In the genomic region with DNA sequence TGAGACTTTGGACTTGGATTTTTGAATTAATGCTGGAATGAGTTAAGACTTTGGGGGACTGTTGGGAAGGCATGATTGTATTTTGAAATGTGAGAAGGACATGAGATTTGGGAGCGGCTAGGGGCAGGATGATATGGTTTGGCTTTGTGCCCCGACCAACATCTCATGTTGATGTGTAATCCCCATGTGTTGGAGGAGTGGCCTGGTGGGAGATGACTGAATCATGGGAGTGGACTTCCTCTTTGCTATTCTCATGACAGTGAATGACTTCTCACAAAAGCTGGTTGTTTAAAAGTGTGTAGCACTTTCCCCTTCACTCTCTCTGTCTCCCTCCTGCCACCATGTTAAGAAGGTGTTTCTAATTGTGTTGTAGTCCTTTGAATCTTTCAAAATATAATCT, we compare ENCODE assay signal across 18 cellular contexts. TPM values are rescaled to one million over a fixed set of nuclear protein-coding genes. Genes with fewer than 3 reads are reported as not detected.
A peak's percentile ranks its signal among the peaks of the same experiment; 100 is the strongest.
DNase-seq lines count a peak whose midpoint lies in the region; ATAC-seq and TF ChIP-seq lines count a peak whose summit lies in the region.
"Had no signal": no experiment of that assay in that cellular context is flagged by ENCODE, and none has a peak within 500 bp of the region (broad histone marks: within the 10 kb centered on the region; RNA-seq: fewer than 3 reads in every experiment).

No MANE protein-coding gene starts in this region.

- ATAC-seq in HG02642 (IDR thresholded peaks at IDR 0.05; ENCODE audit: poor library complexity, unreplicated experiment): no peak
- ATAC-seq: sciatic nerve; stimulated activated memory B cell treated with anti-CD40 and anti-IgM and Interleukin-4, amounts not matched to agents 10 μg/mL and 1 μg/mL and 100 μg/mL, for 72 hours had no signal

- TF ChIP-seq CTCF in HFF-Myc (IDR thresholded peaks at IDR 0.05; ENCODE audit: low read depth, low read length, missing control alignments): no peak
- no peak for TF ChIP-seq CTCF in epithelial cell of esophagus (IDR thresholded peaks at IDR 0.05; ENCODE audit: insufficient read depth, low read depth, low read length, missing control alignments)

- H3K4me3 ChIP-seq in HFF-Myc (replicated peaks; ENCODE audit: low read depth, low read length) (no peak overlapping the region), epithelial cell of esophagus (ENCODE audit: low read length) (no peak overlapping the region), skeletal muscle cell (ENCODE audit: low read depth, low read length) (no peak overlapping the region)
- H3K4me3 ChIP-seq: hepatocyte, lower lobe of right lung had no signal

- peaks cover 17% of the 10 kb centered on the region for H3K27me3 Mint-ChIP-seq in activated CD4-positive, alpha-beta memory T cell treated with anti-CD3 and anti-CD28 coated beads for 36 hours

- intact Hi-C loops in activated CD4-positive, alpha-beta memory T cell treated with anti-CD3 and anti-CD28 coated beads for 36 hours (cut with micrococcal nuclease): no loop called here
- intact Hi-C loops in cardiac septum (cut with DNase I): no loop called here

- peaks cover 3% of the 10 kb centered on the region for H3K36me3 Mint-ChIP-seq in activated CD4-positive, alpha-beta memory T cell treated with anti-CD3 and anti-CD28 coated beads for 36 hours

- CTCF ChIA-PET in activated CD4-positive, alpha-beta memory T cell treated with anti-CD3 and anti-CD28 coated beads for 36 hours (lab: Charles Lee): no interaction called here

- POLR2A ChIA-PET in activated CD4-positive, alpha-beta memory T cell treated with anti-CD3 and anti-CD28 coated beads for 36 hours (lab: Charles Lee): no interaction called here

- DNase-seq in HFF-Myc (ENCODE audit: extremely low read depth, low read depth): peak; percentile 56
- DNase-seq in RKO (ENCODE audit: low spot score): peak; percentile 61
- DNase-seq in epithelial cell of esophagus (ENCODE audit: low read depth): peak; percentile 95
- DNase-seq in skeletal muscle cell (ENCODE audit: low read depth): peak; percentile 72
- DNase-seq in activated CD4-positive, alpha-beta memory T cell treated with anti-CD3 and anti-CD28 coated beads for 36 hours: no peak
- DNase-seq in cardiac septum (ENCODE audit: low spot score): no peak
- DNase-seq: activated CD8-positive, alpha-beta memory T cell treated with anti-CD3 and anti-CD28 coated beads for 24 hours; activated gamma-delta T cell; CD4-positive, alpha-beta memory T cell; endodermal cell; GDM1; lower lobe of right lung; NCI-H187 treated with DMSO at 0.1 percent for 48 hours; NCI-H524 treated with DMSO at 0.1 percent for 48 hours had no signal

- no peak overlapping the region for H3K4me3 Mint-ChIP-seq in activated CD4-positive, alpha-beta memory T cell treated with anti-CD3 and anti-CD28 coated beads for 36 hours
- H3K4me3 Mint-ChIP-seq: CD4-positive, alpha-beta memory T cell; endodermal cell; stimulated activated memory B cell treated with anti-CD40 and anti-IgM and Interleukin-4, amounts not matched to agents 10 μg/mL and 1 μg/mL and 100 μg/mL, for 72 hours had no signal

- H3K27ac Mint-ChIP-seq in activated CD4-positive, alpha-beta memory T cell treated with anti-CD3 and anti-CD28 coated beads for 36 hours: no peak overlapping the region
- H3K27ac Mint-ChIP-seq: endodermal cell; stimulated activated memory B cell treated with anti-CD40 and anti-IgM and Interleukin-4, amounts not matched to agents 10 μg/mL and 1 μg/mL and 100 μg/mL, for 72 hours had no signal

- H3K4me1 Mint-ChIP-seq in activated CD4-positive, alpha-beta memory T cell treated with anti-CD3 and anti-CD28 coated beads for 36 hours (ENCODE audit: low read depth): no peaks in the 10 kb centered on the region
- H3K4me1 Mint-ChIP-seq: CD4-positive, alpha-beta memory T cell; endodermal cell; stimulated activated memory B cell treated with anti-CD40 and anti-IgM and Interleukin-4, amounts not matched to agents 10 μg/mL and 1 μg/mL and 100 μg/mL, for 72 hours had no signal

- peaks cover 26% of the 10 kb centered on the region for H3K9me3 Mint-ChIP-seq in activated CD4-positive, alpha-beta memory T cell treated with anti-CD3 and anti-CD28 coated beads for 36 hours

RNA-seq across cellular contexts. Expression of gene PHGDH, which starts 9.3 kb away (rescaled TPM):
- 100 to 1,000 TPM; 138 to 143 TPM for total RNA-seq in activated CD4-positive, alpha-beta memory T cell treated with anti-CD3 and anti-CD28 coated beads for 36 hours
- total RNA-seq in cardiac septum: 7.4 TPM

RNA-seq across cellular contexts. Expression of gene ZNF697, which starts 54.3 kb away (rescaled TPM):
- total RNA-seq in activated CD4-positive, alpha-beta memory T cell treated with anti-CD3 and anti-CD28 coated beads for 36 hours: under 1 TPM; 0.62 to 0.68 TPM
- 15.1 TPM for total RNA-seq in cardiac septum

Comparison
In these comparisons a context has a peak if more than half of its experiments do, and no peak if none do; other contexts are left out.
1. DNase-seq: peak in HFF-Myc (single experiment), RKO (single experiment), epithelial cell of esophagus (single experiment) and skeletal muscle cell (single experiment); none in activated CD4-positive, alpha-beta memory T cell treated with anti-CD3 and anti-CD28 coated beads for 36 hours (single experiment) and cardiac septum (single experiment).
2. RNA of gene PHGDH, which starts 9.3 kb away (total RNA-seq): 138 to 143 TPM in activated CD4-positive, alpha-beta memory T cell treated with anti-CD3 and anti-CD28 coated beads for 36 hours; 7.4 TPM in cardiac septum (single experiment); every median in the first group is over 10 times any median in the second.